Comparison of ENCODE assay signal across 8 cellular contexts in the genomic region with DNA sequence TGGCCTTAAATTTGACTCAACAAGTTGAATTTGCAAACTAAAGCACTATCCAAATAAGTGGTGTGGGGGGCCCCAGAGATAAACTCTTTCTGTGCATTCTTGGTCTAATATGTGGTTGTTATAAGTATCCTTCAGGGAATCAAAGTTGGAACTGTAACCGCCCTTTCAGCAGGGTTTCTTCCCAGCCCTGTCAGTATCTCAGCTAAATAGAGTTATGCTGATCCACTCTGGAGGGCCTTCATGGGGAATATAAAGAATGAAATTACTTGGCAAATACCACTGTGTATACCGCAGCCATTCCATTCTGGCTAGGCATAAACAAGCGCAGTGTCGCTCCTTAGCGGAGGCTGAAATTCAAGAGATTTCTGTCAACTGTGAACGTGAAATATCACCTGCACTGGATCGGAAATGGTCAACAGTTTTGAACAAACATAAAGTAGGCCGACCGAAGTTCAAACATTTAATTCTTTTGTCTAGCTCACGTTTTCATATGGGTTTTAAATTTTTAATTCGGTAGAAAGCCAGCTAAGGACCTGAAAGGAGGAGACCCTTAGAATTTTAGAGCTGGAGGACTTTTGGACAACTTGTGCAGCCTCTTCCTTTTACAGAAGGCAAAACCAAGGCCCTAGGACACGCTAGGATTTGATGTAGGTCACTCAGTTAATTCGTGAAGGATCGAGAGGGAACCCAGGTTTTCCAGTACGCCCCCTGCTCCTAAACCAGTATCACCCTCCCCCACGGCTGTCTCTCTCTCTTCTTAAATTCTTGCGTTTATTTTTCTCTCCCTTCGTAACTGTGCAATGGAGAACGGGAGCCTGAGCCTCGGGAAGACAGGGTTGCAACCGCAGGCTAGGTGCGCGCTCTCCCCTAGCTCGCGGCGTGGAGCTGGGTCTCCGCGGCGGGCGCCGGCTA.
DNase-seq lines count a peak whose midpoint lies in the region; ATAC-seq and TF ChIP-seq lines count a peak whose summit lies in the region.

No MANE protein-coding gene starts in this region.

- ATAC-seq in HG02610 (IDR thresholded peaks at IDR 0.05; ENCODE audit: unreplicated experiment) (peak; percentile 0), omental fat pad (ENCODE audit: low FRiP score) (peak; percentile 1), HG02884 (IDR thresholded peaks at IDR 0.05; ENCODE audit: unreplicated experiment) (no peak), GM21360 (IDR thresholded peaks at IDR 0.05; ENCODE audit: unreplicated experiment) (no peak)

- TF ChIP-seq CTCF in fibroblast of mammary gland (conservative IDR thresholded peaks at IDR 0.05; ENCODE audit: control insufficient read depth, insufficient read depth, low read depth, low read length) (no peak), omental fat pad (IDR thresholded peaks at IDR 0.05) (no peak)

- H3K4me3 ChIP-seq in fibroblast of mammary gland (ENCODE audit: control insufficient read depth, low read depth, low read length), result peak overlapping the region; percentile 58

- DNase-seq in EL, result peak; percentile 17
- peak; percentile 26 for DNase-seq in SW480 (ENCODE audit: low spot score)
- peak; percentile 73 for DNase-seq in fibroblast of mammary gland (ENCODE audit: low read depth)
- DNase-seq in omental fat pad (ENCODE audit: low spot score), result no peak
- no peak for DNase-seq in glomerular visceral epithelial cell (ENCODE audit: extremely low spot score)

Comparison
In these comparisons a context has a peak if more than half of its experiments do, and no peak if none do; other contexts are left out.
1. DNase-seq: peak in EL (single experiment), SW480 (single experiment) and fibroblast of mammary gland (single experiment); none in omental fat pad (single experiment) and glomerular visceral epithelial cell (single experiment).
2. ATAC-seq: peak in HG02610 (single experiment) and omental fat pad (single experiment); none in HG02884 (single experiment) and GM21360 (single experiment).